Comparison of ENCODE assay signal across 8 cellular contexts in the genomic region with DNA sequence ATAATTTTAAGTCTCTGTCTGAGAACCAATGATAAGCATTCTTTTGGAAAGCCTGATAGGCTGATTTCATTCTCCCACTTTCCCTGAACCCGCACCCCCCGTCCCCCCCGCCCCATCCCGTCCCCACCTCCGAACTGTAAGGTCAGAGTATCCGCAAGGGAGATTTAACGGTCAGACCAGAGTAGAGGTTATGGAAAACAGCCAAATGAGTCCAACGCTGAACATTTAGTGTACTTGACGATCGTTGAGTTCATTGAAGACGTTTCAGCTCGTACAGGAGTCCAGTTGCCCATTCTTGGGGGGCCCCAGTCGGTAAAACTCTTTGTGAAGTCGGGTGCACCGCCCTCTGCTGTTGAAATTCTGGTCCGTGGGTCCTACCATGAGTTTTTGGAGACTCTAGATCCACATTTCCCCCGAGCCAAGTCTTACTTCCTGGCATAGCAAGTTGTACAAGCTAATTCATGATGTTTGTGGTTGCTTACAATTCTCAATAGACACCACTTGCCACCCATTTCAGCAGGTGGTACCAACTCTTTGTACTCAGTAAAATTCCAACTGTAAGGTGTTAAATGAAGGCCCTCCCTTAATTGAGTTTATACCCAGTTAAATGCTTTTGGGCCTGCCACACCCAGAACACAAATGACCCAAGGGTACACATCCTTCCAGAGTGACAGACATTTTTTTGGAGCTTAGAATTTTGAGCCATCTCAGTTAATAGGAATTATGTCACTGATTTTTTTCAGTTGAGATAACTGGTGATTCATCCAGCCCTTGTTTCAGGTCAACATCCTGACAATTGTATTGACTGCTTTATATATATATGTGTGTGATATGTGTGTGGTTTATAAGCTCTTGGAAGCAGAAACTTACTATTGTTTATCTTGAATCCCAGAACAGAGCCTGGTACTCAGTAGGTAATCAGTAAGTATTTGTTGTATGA. TPM values are rescaled to one million over a fixed set of nuclear protein-coding genes. Genes with fewer than 3 reads are reported as not detected.
DNase-seq lines count a peak whose midpoint lies in the region; ATAC-seq, FAIRE-seq and TF ChIP-seq lines count a peak whose summit lies in the region.

No MANE protein-coding gene starts in this region.

- intact Hi-C loops in K562 (cut with micrococcal nuclease) (loop anchor here (1.0 to 5.0 kb wide), 4 partner anchors 49 to 205 kb away; no protein-coding TSS in a partner anchor), sciatic nerve (cut with DNase I) (no loop called here)

- FAIRE-seq in K562 (lab: Jason Lieb, UNC): peak; percentile 71

- 1% methylated on average over 12 of the region's 17 CpGs for WGBS in K562 (ENCODE audit: insufficient coverage, low coverage, missing lambda C conversion rate)

- H3K9me3 Mint-ChIP-seq in IgD-negative memory B cell: no peaks in the 10 kb centered on the region
- H3K9me3 Mint-ChIP-seq in T-helper 1 cell treated with Interleukin-12 subunit alpha and Interleukin-12 subunit beta and Interleukin-4 antibody, amounts not matched to agents 30 μg/mL and 1 μg/mL, for 36 hours: no peaks in the 10 kb centered on the region

- no peak for TF ChIP-seq POLR2A in K562 (conservative IDR thresholded peaks at IDR 0.05)

- H3K79me2 ChIP-seq in K562 (ENCODE audit: control insufficient read depth, insufficient read depth, low read length): peaks cover 66% of the 10 kb centered on the region

- H3K4me1 Mint-ChIP-seq in IgD-negative memory B cell: peaks cover 18 to 40% (median 30%) of the 10 kb centered on the region in 3 donors
- peaks cover 23% of the 10 kb centered on the region for H3K4me1 Mint-ChIP-seq in T-helper 1 cell treated with Interleukin-12 subunit alpha and Interleukin-12 subunit beta and Interleukin-4 antibody, amounts not matched to agents 30 μg/mL and 1 μg/mL, for 36 hours (ENCODE audit: low read depth)

- H2AFZ ChIP-seq in K562 (ENCODE audit: low read depth, low read length): peak overlapping the region; percentile 97

- POLR2A ChIA-PET in K562 (lab: Yijun Ruan, JAX): interaction anchor here (0.8 to 2.1 kb wide), 3 partner anchors 8 to 140 kb away, joined by 3 to 9 read pairs (median 3); no protein-coding TSS in a partner anchor

- no peaks in the 10 kb centered on the region for H3K9me1 ChIP-seq in K562 (ENCODE audit: control insufficient read depth, insufficient read depth, low read length)

- H3K4me3 Mint-ChIP-seq in IgD-negative memory B cell: peak overlapping the region; percentile 95 to 99 (median 98)
- peak overlapping the region; percentile 97 for H3K4me3 Mint-ChIP-seq in T-helper 1 cell treated with Interleukin-12 subunit alpha and Interleukin-12 subunit beta and Interleukin-4 antibody, amounts not matched to agents 30 μg/mL and 1 μg/mL, for 36 hours

- peak; percentile 37 for DNase-seq in Daoy (ENCODE audit: low read depth)
- DNase-seq in K562 (ENCODE audit: extremely low read depth in 1 of 4, low spot score in 3 of 4): peak; percentile 49 to 63 (median 50)
- peak; percentile 73 for DNase-seq in sciatic nerve (ENCODE audit: low spot score)

- in situ Hi-C loops in K562 (cut with MboI): loop anchor here (25.0 kb wide), 1 partner anchor 205 kb away; no protein-coding TSS in a partner anchor

- ATAC-seq in K562: peak; percentile 12
- no peak for ATAC-seq in sciatic nerve
- ATAC-seq in GM21528 (IDR thresholded peaks at IDR 0.05; ENCODE audit: low FRiP score, unreplicated experiment): no peak
- no peak for ATAC-seq in HG03439 (IDR thresholded peaks at IDR 0.05; ENCODE audit: unreplicated experiment)

- H3K9ac ChIP-seq in K562 (ENCODE audit: insufficient read depth in 1 of 2, low read depth in 2 of 2, low read length in 2 of 2) (peak overlapping the region; percentile 90 to 97; a peak in 3 of 4 replicates), iPS-15b (ENCODE audit: low read depth, low read length) (no peak overlapping the region)

- peaks cover 5 to 9% of the 10 kb centered on the region in 2 experiments; a peak in 4 of 5 replicates for H3K4me1 ChIP-seq in K562 (replicated peaks in 1 of 2; ENCODE audit: control insufficient read depth in 2 of 2, insufficient read depth in 2 of 2, low read length in 2 of 2)
- no peaks in the 10 kb centered on the region for H3K4me1 ChIP-seq in iPS-15b (ENCODE audit: control insufficient read depth, insufficient read depth, low read length)

- no peaks in the 10 kb centered on the region for H3K27me3 Mint-ChIP-seq in IgD-negative memory B cell
- no peaks in the 10 kb centered on the region for H3K27me3 Mint-ChIP-seq in T-helper 1 cell treated with Interleukin-12 subunit alpha and Interleukin-12 subunit beta and Interleukin-4 antibody, amounts not matched to agents 30 μg/mL and 1 μg/mL, for 36 hours (ENCODE audit: low read depth)

- no peaks in the 10 kb centered on the region for H3K9me3 ChIP-seq in K562 (replicated peaks; ENCODE audit: control insufficient read depth, insufficient read depth, low read depth, low read length)
- H3K9me3 ChIP-seq in iPS-15b (ENCODE audit: control insufficient read depth, insufficient read depth, low read length): no peaks in the 10 kb centered on the region

- peak overlapping the region; percentile 97 for H3K4me3 ChIP-seq in K562
- H3K4me3 ChIP-seq in iPS-15b (ENCODE audit: low read depth, low read length): peak overlapping the region; percentile 84

- peaks cover 10% of the 10 kb centered on the region; the same call in 1 of the 2 replicates for H4K20me1 ChIP-seq in K562 (replicated peaks; ENCODE audit: control insufficient read depth, insufficient read depth, low read length)

- TF ChIP-seq CTCF in K562 (IDR thresholded peaks at IDR 0.05 in 2 of 3, conservative IDR thresholded peaks at IDR 0.05 in 1 of 3; ENCODE audit: insufficient read depth in 2 of 3, low read depth in 1 of 3, low read length in 3 of 3): peak; percentile 46 to 69 (median 58); a peak in 5 of 6 replicates

- H3K27me3 ChIP-seq in K562 (ENCODE audit: control insufficient read depth in 2 of 2, insufficient read depth in 2 of 2, low read length in 2 of 2) (no peaks in the 10 kb centered on the region), iPS-15b (ENCODE audit: control insufficient read depth, insufficient read depth, low read length) (no peaks in the 10 kb centered on the region)

- H3K27ac ChIP-seq in K562 (ENCODE audit: extremely low read depth, low read depth, low read length): peak overlapping the region; percentile 89

- H3K4me2 ChIP-seq in K562 (ENCODE audit: insufficient read depth, low read length): peak overlapping the region; percentile 93

- TSS peak; percentile 52 for BruUV-seq in K562 (replicated peaks; lab: Mats Ljungman, UMichigan)

- peaks cover 2% of the 10 kb centered on the region for H3K36me3 Mint-ChIP-seq in IgD-negative memory B cell
- peaks cover 6% of the 10 kb centered on the region for H3K36me3 Mint-ChIP-seq in T-helper 1 cell treated with Interleukin-12 subunit alpha and Interleukin-12 subunit beta and Interleukin-4 antibody, amounts not matched to agents 30 μg/mL and 1 μg/mL, for 36 hours (ENCODE audit: low read depth)

- peak; percentile 48 to 50; a peak in 3 of 4 replicates for TF ChIP-seq RAD21 in K562 (CRISPR knock-in tag; conservative IDR thresholded peaks at IDR 0.05 in 1 of 2, IDR thresholded peaks at IDR 0.05 in 1 of 2)

- H3K36me3 ChIP-seq in K562 (ENCODE audit: control insufficient read depth, insufficient read depth, low read length) (peaks cover 26% of the 10 kb centered on the region; the same call in 2 of the 3 replicates), iPS-15b (ENCODE audit: control insufficient read depth, insufficient read depth, low read length) (peaks cover 7% of the 10 kb centered on the region)

- no peak for TF ChIP-seq EP300 in K562 (IDR thresholded peaks at IDR 0.05; ENCODE audit: low read length)

- CTCF ChIA-PET in K562 (lab: Yijun Ruan, JAX; ENCODE audit: low intra/inter-chr PET ratio): interaction anchor here (3.7 kb wide), 1 partner anchor 205 kb away, joined by 27 read pairs; no protein-coding TSS in a partner anchor

- H3K27ac Mint-ChIP-seq in IgD-negative memory B cell: peak overlapping the region; percentile 72 to 93 (median 77)
- H3K27ac Mint-ChIP-seq in T-helper 1 cell treated with Interleukin-12 subunit alpha and Interleukin-12 subunit beta and Interleukin-4 antibody, amounts not matched to agents 30 μg/mL and 1 μg/mL, for 36 hours: peak overlapping the region; percentile 79

RNA-seq across cellular contexts. Expression of gene MARCHF5, which starts 1.2 kb away (rescaled TPM):
- total RNA-seq in Daoy (2014; rRNA removed; shearing (Covaris generic)): 8.3 and 10.3 TPM in 2 replicates
- polyA plus RNA-seq in IgD-negative memory B cell (21.1 TPM), K562 (2011; rRNA removed) (18.9 and 25.7 TPM in 2 replicates), K562 (2014; fragmentation: Illumina TruSeq; extraction: Trizol) (16.4 and 18.3 TPM in 2 replicates), K562 (2014; fragmentation: Nextera tagmentation; extraction: Ambion mirVana) (1 to 10 TPM; 3.4 to 4.0 TPM), K562 (2014; rRNA removed) (10.8 and 11.5 TPM in 2 replicates)
- 21.2 and 40.4 TPM in 2 replicates for total RNA-seq in K562 (2011; cell fraction: chromatin; rRNA removed; ENCODE audit: low replicate concordance)
- total RNA-seq in K562 (2011; cell fraction: nucleolus; rRNA removed): 5.8 and 7.1 TPM in 2 replicates
- 20.6 and 24.7 TPM in 2 replicates for total RNA-seq in K562 (2011; cell fraction: nucleoplasm; rRNA removed)
- total RNA-seq in K562 (2014; rRNA removed) (3.4 and 4.4 TPM in 2 replicates), K562 (2014; rRNA removed; fragmentation: Illumina TruSeq; extraction: Trizol) (13.4 and 18.0 TPM in 2 replicates), K562 (2015; rRNA removed; fragmentation: Illumina TruSeq; extraction: Trizol) (7.7 and 7.9 TPM in 2 replicates), K562 (2021) (27.1 and 27.2 TPM in 2 replicates), sciatic nerve (37.4 TPM)
- polyA plus RNA-seq in K562 (2011; cell fraction: cytosol; rRNA removed): 3.9 and 11.4 TPM in 2 replicates
- polyA plus RNA-seq in K562 (2011; cell fraction: nucleus; rRNA removed): 16.8 and 37.2 TPM in 2 replicates
- polyA plus RNA-seq in K562 (2012): 18.1 and 29.9 TPM in 2 replicates
- polyA minus RNA-seq in K562 (2011; rRNA and poly(A)+ RNA removed): 14.4 and 15.1 TPM in 2 replicates
- polyA minus RNA-seq in K562 (2011; cell fraction: cytosol; rRNA and poly(A)+ RNA removed): 9.8 and 12.6 TPM in 2 replicates
- 7.5 and 10.9 TPM in 2 replicates for polyA minus RNA-seq in K562 (2011; cell fraction: nucleus; rRNA and poly(A)+ RNA removed)

RNA-seq across cellular contexts. Expression of gene CPEB3, which starts 1.3 kb away (rescaled TPM):
- 0.46 and 0.48 TPM in 2 replicates for total RNA-seq in Daoy (2014; rRNA removed; shearing (Covaris generic))
- polyA plus RNA-seq in IgD-negative memory B cell: 2.5 TPM
- 2.0 and 3.6 TPM in 2 replicates for total RNA-seq in K562 (2011; cell fraction: chromatin; rRNA removed; ENCODE audit: low replicate concordance)
- 1.2 and 1.4 TPM in 2 replicates for total RNA-seq in K562 (2011; cell fraction: nucleolus; rRNA removed)
- total RNA-seq in K562 (2011; cell fraction: nucleoplasm; rRNA removed): 2.0 and 3.1 TPM in 2 replicates
- total RNA-seq in K562 (2014; rRNA removed): 0.45 and 0.73 TPM in 2 replicates
- total RNA-seq in K562 (2014; rRNA removed; fragmentation: Illumina TruSeq; extraction: Trizol): 0.51 and 0.67 TPM in 2 replicates
- 0.57 and 0.58 TPM in 2 replicates for total RNA-seq in K562 (2015; rRNA removed; fragmentation: Illumina TruSeq; extraction: Trizol)
- total RNA-seq in K562 (2021): 1.1 and 1.2 TPM in 2 replicates
- 0.35 and 0.46 TPM in 2 replicates for polyA plus RNA-seq in K562 (2011; rRNA removed)
- 0.21 and 0.22 TPM in 2 replicates for polyA plus RNA-seq in K562 (2011; cell fraction: cytosol; rRNA removed)
- 0.60 and 1.4 TPM in 2 replicates for polyA plus RNA-seq in K562 (2011; cell fraction: nucleus; rRNA removed)
- 0.49 and 1.4 TPM in 2 replicates for polyA plus RNA-seq in K562 (2012)
- polyA plus RNA-seq in K562 (2014; fragmentation: Illumina TruSeq; extraction: Trizol): 0.50 and 0.59 TPM in 2 replicates
- polyA plus RNA-seq in K562 (2014; fragmentation: Nextera tagmentation; extraction: Ambion mirVana): under 1 TPM; 0.15 to 0.17 TPM
- 0.56 and 0.63 TPM in 2 replicates for polyA plus RNA-seq in K562 (2014; rRNA removed)
- polyA minus RNA-seq in K562 (2011; rRNA and poly(A)+ RNA removed): 0.63 and 0.70 TPM in 2 replicates
- 0.67 and 0.82 TPM in 2 replicates for polyA minus RNA-seq in K562 (2011; cell fraction: cytosol; rRNA and poly(A)+ RNA removed)
- polyA minus RNA-seq in K562 (2011; cell fraction: nucleus; rRNA and poly(A)+ RNA removed): 1.1 and 1.3 TPM in 2 replicates
- 6.2 TPM for total RNA-seq in sciatic nerve
